8 cellular contexts compared by ENCODE assay signal in genomic region chr11:94776351-94777321, GRCh38. TPM values are rescaled to one million over a fixed set of nuclear protein-coding genes. Genes with fewer than 3 reads are reported as not detected.
DNase-seq lines count a peak whose midpoint lies in the region; ATAC-seq, FAIRE-seq and TF ChIP-seq lines count a peak whose summit lies in the region.

No MANE protein-coding gene starts in this region.

- TF ChIP-seq CTCF in fibroblast of the aortic adventitia (IDR thresholded peaks at IDR 0.05; ENCODE audit: insufficient read depth, low read length), result no peak

- H3K4me3 ChIP-seq in fibroblast of the aortic adventitia (ENCODE audit: low read depth, low read length) (no peak overlapping the region), small intestine (ENCODE audit: low read depth in 1 of 2, low read length in 2 of 2) (no peak overlapping the region)

- peak; percentile 18 for DNase-seq in NCI-H1105 treated with DMSO at 0.1 percent for 48 hours (lab: John Stamatoyannopoulos, UW)
- DNase-seq in NCI-H1105 (lab: John Stamatoyannopoulos, UW), result no peak
- DNase-seq in NCI-H748 (lab: John Stamatoyannopoulos, UW; ENCODE audit: unreplicated experiment), result peak; percentile 89
- peak; percentile 73 for DNase-seq in fibroblast of the aortic adventitia (ENCODE audit: low read depth)
- peak; percentile 46 for DNase-seq in small intestine
- no peak for DNase-seq in activated CD4-positive, alpha-beta T cell treated with anti-CD3 and anti-CD28 coated beads, Interleukin-2, amount 50 U/mL, for 48 hours
- DNase-seq in RPMI8226, result no peak

- peak overlapping the region in 1 of 2 donors; percentile 26 for H3K27ac ChIP-seq in small intestine (ENCODE audit: low read depth in 1 of 2, low read length in 1 of 2)

- H3K36me3 ChIP-seq in small intestine (ENCODE audit: control insufficient read depth in 2 of 2, insufficient read depth in 2 of 2, low read length in 2 of 2), result no peaks in the 10 kb centered on the region

- no peak for ATAC-seq in HG03196 (IDR thresholded peaks at IDR 0.05; ENCODE audit: unreplicated experiment)

- WGBS in small intestine, 3 donors, result 20 to 33% (median 29%) methylated on average over 5 of the region's 5 CpGs

- no peaks in the 10 kb centered on the region for H3K9me3 ChIP-seq in small intestine (ENCODE audit: control insufficient read depth, low read depth)

- peaks cover 0 to 4% of the 10 kb centered on the region in 2 donors for H3K4me1 ChIP-seq in small intestine (ENCODE audit: control insufficient read depth in 2 of 2, insufficient read depth in 1 of 2, low read depth in 1 of 2, low read length in 1 of 2)

- no peak for FAIRE-seq in small intestine (lab: Jason Lieb, UNC)

- H3K27me3 ChIP-seq in small intestine (ENCODE audit: control insufficient read depth in 2 of 2, insufficient read depth in 2 of 2, low read length in 2 of 2), result no peaks in the 10 kb centered on the region

RNA-seq across cellular contexts. Expression of gene AMOTL1, which starts 8.5 kb away (rescaled TPM):
- 29.4 and 64.7 TPM in 2 replicates for total RNA-seq in fibroblast of the aortic adventitia (ENCODE audit: low replicate concordance)
- polyA plus RNA-seq in small intestine, result 1 to 10 TPM in 1 of 3 donors, under 1 TPM in 2; 0.81 to 6.6 (median 0.89) TPM

Comparison
In these comparisons a context has a peak if more than half of its experiments do, and no peak if none do; other contexts are left out.
1. DNase-seq: peak in NCI-H1105 treated with DMSO at 0.1 percent for 48 hours (single experiment), NCI-H748 (single experiment), fibroblast of the aortic adventitia (single experiment) and small intestine (single experiment); none in NCI-H1105 (single experiment), activated CD4-positive, alpha-beta T cell treated with anti-CD3 and anti-CD28 coated beads, Interleukin-2, amount 50 U/mL, for 48 hours (0 of 2) and RPMI8226 (single experiment).